Comparison of ENCODE assay signal across 23 cellular contexts in the genomic region with DNA sequence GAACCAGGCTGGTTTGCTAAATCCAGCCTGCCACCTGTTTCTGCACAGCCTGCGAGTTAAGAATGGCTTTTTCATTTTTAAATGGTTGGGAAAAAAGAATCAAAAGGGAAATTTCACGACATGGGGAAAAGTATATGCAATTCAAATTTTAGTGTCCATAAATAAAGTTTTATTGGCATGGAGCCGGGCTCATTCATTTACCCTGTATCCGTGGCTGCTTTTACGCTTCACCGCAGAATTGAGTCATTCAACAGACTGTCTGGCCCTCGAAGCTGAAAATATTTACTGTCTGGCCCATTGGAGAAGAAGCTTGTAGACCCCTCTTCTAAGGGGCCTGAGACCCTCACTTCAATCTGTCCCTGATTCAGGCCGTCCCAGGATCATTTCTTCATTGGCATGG. TPM values are rescaled to one million over a fixed set of nuclear protein-coding genes. Genes with fewer than 3 reads are reported as not detected.
DNase-seq lines count a peak whose midpoint lies in the region; ATAC-seq, FAIRE-seq and TF ChIP-seq lines count a peak whose summit lies in the region.
"Had no signal": no experiment of that assay in that cellular context is flagged by ENCODE, and none has a peak within 500 bp of the region (broad histone marks: within the 10 kb centered on the region; RNA-seq: fewer than 3 reads in every experiment).

No MANE protein-coding gene starts in this region.

- ATAC-seq in pancreas, result no peak
- ATAC-seq: Right ventricle myocardium inferior, sciatic nerve had no signal

- intact Hi-C loops in dorsolateral prefrontal cortex (cut with DNase I) (no loop called here), pancreas (cut with DNase I) (no loop called here)

- H3K27me3 ChIP-seq in dorsolateral prefrontal cortex, result no peaks in the 10 kb centered on the region
- H3K27me3 ChIP-seq in pancreas, result no peaks in the 10 kb centered on the region
- H3K27me3 ChIP-seq: breast epithelium had no signal

- H3K27ac ChIP-seq in dorsolateral prefrontal cortex, result no peak overlapping the region
- no peak overlapping the region for H3K27ac ChIP-seq in pancreas
- H3K27ac ChIP-seq: breast epithelium, coronary artery, parathyroid adenoma, thoracic aorta had no signal

- 89 to 91% methylated on average over 8 of the region's 8 CpGs for WGBS in pancreas, 2 donors

- FAIRE-seq in RCC 7860 (lab: Jason Lieb, UNC), result peak; percentile 82
- no peak for FAIRE-seq in pancreas (lab: Jason Lieb, UNC)
- FAIRE-seq: TTC549 had no signal

- in situ Hi-C loops in Caki2 (cut with HindIII; ENCODE audit: low pct_unique_long_range_greater_than_20kb, low sequenced_read_pairs), result no loop called here

- peak; percentile 56 for DNase-seq in Caki2 (ENCODE audit: low read depth)
- peak; percentile 53 for DNase-seq in RCC 7860 (ENCODE audit: low spot score)
- DNase-seq in kidney tubule cell (ENCODE audit: low spot score), result peak; percentile 72
- peak; percentile 55 for DNase-seq in renal cortical epithelial cell (ENCODE audit: low read depth)
- DNase-seq in dorsolateral prefrontal cortex, result no peak
- no peak for DNase-seq in pancreas
- DNase-seq in stimulated activated CD4-positive, alpha-beta T cell treated with anti-CD3 and anti-CD28 coated beads, Interleukin-1b, Interleukin-23, amount 100 ng/mL, for 48 hours, result no peak
- DNase-seq: activated CD4-positive, alpha-beta T cell treated with anti-CD3 and anti-CD28 coated beads for 4 hours; Calu3; glutamatergic neuron; HCEC 1CT; NCI-H1417 treated with DMSO at 0.1 percent for 48 hours; NCI-H2107; NCI-H526 treated with DMSO at 0.1 percent for 48 hours; stimulated activated naive CD4-positive, alpha-beta T cell; SW 1271 had no signal

- peaks cover 0 to 3% (median 0%) of the 10 kb centered on the region in 3 donors for H3K4me1 ChIP-seq in pancreas

- TF ChIP-seq CTCF in dorsolateral prefrontal cortex (IDR thresholded peaks at IDR 0.05 in 54 of 56, conservative IDR thresholded peaks at IDR 0.05 in 2 of 56; ENCODE audit: low read depth in 1 of 56, partially characterized antibody in 56 of 56), result no peak
- no peak for TF ChIP-seq CTCF in pancreas (IDR thresholded peaks at IDR 0.05)

- H3K36me3 ChIP-seq in pancreas, result no peaks in the 10 kb centered on the region
- H3K36me3 ChIP-seq: breast epithelium, thoracic aorta had no signal

- H3K4me3 ChIP-seq in dorsolateral prefrontal cortex, result no peak overlapping the region
- H3K4me3 ChIP-seq in pancreas, result no peak overlapping the region
- H3K4me3 ChIP-seq: breast epithelium, coronary artery, thoracic aorta had no signal

- no peaks in the 10 kb centered on the region for H3K9me3 ChIP-seq in pancreas
- H3K9me3 ChIP-seq: breast epithelium, thoracic aorta had no signal

RNA-seq across cellular contexts. Expression of gene IER2, which starts 26.1 kb away (rescaled TPM):
- 29.3 and 37.1 TPM in 2 replicates for total RNA-seq in Caki2 (2014; rRNA removed; shearing (Covaris generic); ENCODE audit: low replicate concordance)
- total RNA-seq in renal cortical epithelial cell, result 15.6 and 27.9 TPM in 2 replicates
- total RNA-seq in dorsolateral prefrontal cortex, result 10 to 100 TPM; 15.7 to 43.8 (median 25.6) TPM
- total RNA-seq in pancreas, result 10 to 100 TPM; 32.4 to 59.2 (median 37.7) TPM
- polyA plus RNA-seq in pancreas, result 100 to 1,000 TPM in 1 of 2 donors, 10 to 100 TPM in 1; 80.7 to 179 TPM

RNA-seq across cellular contexts. Expression of gene STX10, which starts 26.2 kb away (rescaled TPM):
- total RNA-seq in Caki2 (2014; rRNA removed; shearing (Covaris generic); ENCODE audit: low replicate concordance), result 172 and 177 TPM in 2 replicates
- total RNA-seq in renal cortical epithelial cell (37.1 and 67.0 TPM in 2 replicates), dorsolateral prefrontal cortex (10 to 100 TPM; 21.7 to 50.2 (median 33.8) TPM), pancreas (10 to 100 TPM; 14.0 to 24.6 (median 17.0) TPM)
- polyA plus RNA-seq in pancreas, result 10 to 100 TPM; 61.4 to 73.5 TPM

RNA-seq across cellular contexts. Expression of gene NACC1, which starts 58.3 kb away (rescaled TPM):
- total RNA-seq in Caki2 (2014; rRNA removed; shearing (Covaris generic); ENCODE audit: low replicate concordance), result 59.3 and 86.8 TPM in 2 replicates
- total RNA-seq in renal cortical epithelial cell, result 36.5 and 119 TPM in 2 replicates
- total RNA-seq in dorsolateral prefrontal cortex, result 100 to 1,000 TPM in 5 of 120 experiments, 10 to 100 TPM in 115; 54.8 to 122 (median 79.3) TPM
- total RNA-seq in pancreas, result 10 to 100 TPM in 5 of 6 donors, 1 to 10 TPM in 1; 9.8 to 25.3 (median 14.1) TPM
- polyA plus RNA-seq in pancreas, result 10 to 100 TPM in 1 of 2 donors, 1 to 10 TPM in 1; 7.0 to 19.8 TPM

RNA-seq across cellular contexts. Expression of gene TRMT1, which starts 59.8 kb away (rescaled TPM):
- total RNA-seq in Caki2 (2014; rRNA removed; shearing (Covaris generic); ENCODE audit: low replicate concordance), result 107 and 166 TPM in 2 replicates
- total RNA-seq in renal cortical epithelial cell (30.0 and 32.8 TPM in 2 replicates), dorsolateral prefrontal cortex (10 to 100 TPM; 30.6 to 70.9 (median 40.8) TPM), pancreas (10 to 100 TPM; 12.7 to 29.2 (median 19.1) TPM)
- polyA plus RNA-seq in pancreas, result 100 to 1,000 TPM in 1 of 2 donors, 10 to 100 TPM in 1; 85.5 to 108 TPM

Comparison
In these comparisons a context has a peak if more than half of its experiments do, and no peak if none do; other contexts are left out.
1. DNase-seq: peak in Caki2 (single experiment), RCC 7860 (single experiment), kidney tubule cell (single experiment) and renal cortical epithelial cell (single experiment); none in dorsolateral prefrontal cortex (0 of 10), pancreas (0 of 6) and stimulated activated CD4-positive, alpha-beta T cell treated with anti-CD3 and anti-CD28 coated beads, Interleukin-1b, Interleukin-23, amount 100 ng/mL, for 48 hours (single experiment).